12 cellular contexts compared by ENCODE assay signal in genomic region chr7:55120501-55121198, GRCh38.
DNase-seq lines count a peak whose midpoint lies in the region; ATAC-seq, FAIRE-seq and TF ChIP-seq lines count a peak whose summit lies in the region.
"Had no signal": no experiment of that assay in that cellular context is flagged by ENCODE, and none has a peak within 500 bp of the region (broad histone marks: within the 10 kb centered on the region; RNA-seq: fewer than 3 reads in every experiment).

No MANE protein-coding gene starts in this region.

- H3K27me3 ChIP-seq in bronchial epithelial cell (ENCODE audit: control insufficient read depth, insufficient read depth, low read length): no peaks in the 10 kb centered on the region
- no peaks in the 10 kb centered on the region for H3K27me3 ChIP-seq in thyroid gland

- peak overlapping the region in 2 of 3 donors; percentile 32 to 34 for H3K27ac ChIP-seq in thyroid gland

- intact Hi-C loops in thyroid gland (cut with DNase I): no loop called here

- no peak for TF ChIP-seq POLR2A in thyroid gland (IDR thresholded peaks at IDR 0.05)

- no peaks in the 10 kb centered on the region for H3K9me3 ChIP-seq in thyroid gland

- no peak for FAIRE-seq in bronchial epithelial cell (lab: Jason Lieb, UNC)
- FAIRE-seq: HTR-8/SVneo had no signal

- whole genome bisulfite sequencing in thyroid gland, 2 donors: 75 to 88% methylated on average over 7 of the region's 7 CpGs

- TF ChIP-seq CTCF in bronchial epithelial cell (IDR thresholded peaks at IDR 0.05; ENCODE audit: insufficient read depth, low read length, severe bottlenecking): no peak
- TF ChIP-seq CTCF in thyroid gland (IDR thresholded peaks at IDR 0.05): no peak

- DNase-seq in NCI-H1092 (lab: John Stamatoyannopoulos, UW): peak; percentile 29
- peak; percentile 96 for DNase-seq in bronchial epithelial cell (ENCODE audit: low read depth)
- DNase-seq in kidney tubule cell (ENCODE audit: low spot score): peak; percentile 41
- no peak for DNase-seq in thyroid gland
- DNase-seq in mucosa of gallbladder (ENCODE audit: low spot score): no peak
- DNase-seq in epidermal melanocyte (ENCODE audit: insufficient read length, low spot score): no peak
- no peak for DNase-seq in amniotic stem cell (lab: John Stamatoyannopoulos, UW)
- DNase-seq: activated CD8-positive, alpha-beta memory T cell treated with anti-CD3 and anti-CD28 coated beads, Interleukin-2, amount 50 U/mL, for 4 hours; hippocampal formation; NCI-H526 had no signal

- H3K4me3 ChIP-seq in bronchial epithelial cell (ENCODE audit: low read depth, low read length) (no peak overlapping the region), thyroid gland (replicated peaks in 1 of 3) (no peak overlapping the region)

- peaks cover 11 to 24% of the 10 kb centered on the region in 2 donors for H3K4me1 ChIP-seq in thyroid gland

- no peak for ATAC-seq in HG03460 (IDR thresholded peaks at IDR 0.05; ENCODE audit: unreplicated experiment)

- H3K36me3 ChIP-seq in bronchial epithelial cell (ENCODE audit: control insufficient read depth, insufficient read depth, low read length): peaks cover 15% of the 10 kb centered on the region
- no peaks in the 10 kb centered on the region for H3K36me3 ChIP-seq in thyroid gland

Comparison
In these comparisons a context has a peak if more than half of its experiments do, and no peak if none do; other contexts are left out.
1. DNase-seq: peak in NCI-H1092 (single experiment), bronchial epithelial cell (single experiment) and kidney tubule cell (single experiment); none in thyroid gland (0 of 2), mucosa of gallbladder (single experiment), epidermal melanocyte (single experiment) and amniotic stem cell (single experiment).